In the genomic region with DNA sequence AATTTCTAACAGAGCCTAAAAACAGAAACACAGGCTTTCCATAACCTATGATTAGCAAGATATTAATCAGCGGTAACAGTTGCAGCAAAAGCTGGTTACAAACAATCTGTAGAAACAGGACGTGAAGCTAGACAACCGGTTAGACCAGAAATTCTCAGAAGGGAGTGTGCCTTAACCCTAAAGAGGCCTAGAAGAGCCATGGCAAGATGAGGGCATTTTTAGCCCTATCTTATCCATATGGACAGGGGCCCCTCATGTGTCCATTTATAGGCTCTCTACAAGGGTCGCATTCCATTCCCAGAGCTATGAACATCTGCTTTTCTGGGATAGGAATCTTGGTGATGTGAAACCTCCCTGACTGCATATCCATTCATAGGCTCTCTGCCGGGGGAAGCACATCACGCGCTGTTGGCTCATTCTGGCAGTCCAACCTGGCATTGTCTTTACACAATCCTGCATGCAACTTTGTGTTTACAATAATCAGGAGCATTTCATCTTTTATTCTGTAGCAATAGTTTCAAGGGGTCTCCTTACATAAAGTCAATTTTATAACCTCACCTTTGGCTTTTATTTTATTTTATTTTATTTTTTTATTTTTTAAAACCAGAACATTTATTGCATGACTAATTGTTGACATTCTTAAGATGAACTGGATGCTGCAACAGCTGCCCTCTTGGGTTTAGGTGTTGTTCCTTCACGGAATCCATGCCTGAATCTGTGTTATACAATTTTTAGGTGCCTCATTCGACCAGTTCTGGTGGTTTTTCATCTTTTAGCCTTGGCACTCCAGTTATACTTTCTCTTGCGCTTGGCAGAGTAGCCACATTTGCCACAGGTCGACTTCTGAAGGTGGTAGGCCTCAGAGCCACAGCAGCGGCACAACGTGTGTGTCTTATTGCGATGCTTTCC, we compare ENCODE assay signal across 16 cellular contexts. TPM values are rescaled to one million over a fixed set of nuclear protein-coding genes. Genes with fewer than 3 reads are reported as not detected.
A peak's percentile ranks its signal among the peaks of the same experiment; 100 is the strongest.
DNase-seq lines count a peak whose midpoint lies in the region; TF ChIP-seq lines count a peak whose summit lies in the region.
"Not testable (repeated sequence)": the region's sequence is repeated elsewhere in the genome, so short reads cannot be mapped to it uniquely, and the experiment has no call there.
"Had no signal": no experiment of that assay in that cellular context is flagged by ENCODE, and none has a peak within 500 bp of the region (broad histone marks: within the 10 kb centered on the region; RNA-seq: fewer than 3 reads in every experiment).

No MANE protein-coding gene starts in this region.

- WGBS in esophagus squamous epithelium, 2 donors, result 55 to 60% methylated on average over 14 of the region's 14 CpGs

- H3K4me1 Mint-ChIP-seq in mesothelial cell of epicardium (peaks cover 47% of the 10 kb centered on the region), type B pancreatic cell (ENCODE audit: unreplicated experiment) (peaks cover 13% of the 10 kb centered on the region)

- peak overlapping the region; percentile 93 for H3K27ac Mint-ChIP-seq in mesothelial cell of epicardium
- H3K27ac Mint-ChIP-seq in type B pancreatic cell, result peak overlapping the region; percentile 93

- H3K9me3 Mint-ChIP-seq in mesothelial cell of epicardium, type B pancreatic cell: not testable (repeated sequence)

- peak overlapping the region; percentile 13; the same call in 1 of the 2 replicates for H3K4me3 ChIP-seq in LNCaP clone FGC (ENCODE audit: low read depth, low read length)
- H3K4me3 ChIP-seq in esophagus squamous epithelium, result not testable (repeated sequence)

- H3K27me3 ChIP-seq in esophagus squamous epithelium, result not testable (repeated sequence)

- not testable (repeated sequence) for H3K36me3 ChIP-seq in esophagus squamous epithelium

- H3K36me3 Mint-ChIP-seq in mesothelial cell of epicardium, type B pancreatic cell: not testable (repeated sequence)

- peaks cover 0 to 33% (median 7%) of the 10 kb centered on the region in 3 donors for H3K4me1 ChIP-seq in esophagus squamous epithelium

- H3K9me3 ChIP-seq in esophagus squamous epithelium, result not testable (repeated sequence)

- H3K27ac ChIP-seq in VCaP, result peak overlapping the region; percentile 88
- peak overlapping the region; percentile 13 to 73 (median 56) for H3K27ac ChIP-seq in esophagus squamous epithelium

- TF ChIP-seq CTCF in LNCaP clone FGC (IDR thresholded peaks at IDR 0.05; ENCODE audit: control insufficient read depth, extremely low read depth, insufficient read depth); VCaP (conservative IDR thresholded peaks at IDR 0.05); esophagus squamous epithelium (IDR thresholded peaks at IDR 0.05); mesothelial cell of epicardium (IDR thresholded peaks at IDR 0.05; ENCODE audit: unreplicated experiment); type B pancreatic cell (conservative IDR thresholded peaks at IDR 0.05): not testable (repeated sequence)

- H3K4me3 Mint-ChIP-seq in mesothelial cell of epicardium, result not testable (repeated sequence)
- peak overlapping the region; percentile 37 for H3K4me3 Mint-ChIP-seq in type B pancreatic cell

- TF ChIP-seq POLR2A in esophagus squamous epithelium (IDR thresholded peaks at IDR 0.05), result not testable (repeated sequence)

- H3K27me3 Mint-ChIP-seq in mesothelial cell of epicardium (ENCODE audit: low read depth); type B pancreatic cell: not testable (repeated sequence)

- DNase-seq in DMS53 (lab: John Stamatoyannopoulos, UW), result peak; percentile 74
- DNase-seq in LNCaP clone FGC (ENCODE audit: low read depth), result peak; percentile 43
- DNase-seq in NCI-H526 treated with DMSO at 0.1 percent for 48 hours (lab: John Stamatoyannopoulos, UW), result peak; percentile 58
- DNase-seq in esophagus squamous epithelium (lab: John Stamatoyannopoulos, UW); mesothelial cell of epicardium (ENCODE audit: low spot score in 2 of 2, unreplicated experiment in 2 of 2); type B pancreatic cell (ENCODE audit: extremely low spot score, unreplicated experiment): not testable (repeated sequence)
- peak; percentile 41 for DNase-seq in posterior vena cava (ENCODE audit: low spot score)

- intact Hi-C loops in esophagus squamous epithelium (cut with DNase I), result not testable (repeated sequence)
- intact Hi-C loops in posterior vena cava (cut with DNase I), result loop anchor here in 1 of 2 donors (2.0 kb wide), 1 partner anchor 72 kb away; no protein-coding TSS in a partner anchor

RNA-seq across cellular contexts. Expression of a gene that starts 8.0 kb away (rescaled TPM):
- total RNA-seq in esophagus squamous epithelium (100 to 1,000 TPM in 3 of 4 donors, 10 to 100 TPM in 1; 62.6 to 181 (median 120) TPM), mesothelial cell of epicardium (2.5 to 3.1 TPM (median 2.7 TPM) in 3 replicates), posterior vena cava (not detected), type B pancreatic cell (ENCODE audit: low replicate concordance) (4.8 and 9.4 TPM in 2 replicates)
- total RNA-seq: A673; CD4-positive, CD25-positive, alpha-beta regulatory T cell; GM23248; H9; HFFc6; LHCN-M2; RPMI7951 had no signal

RNA-seq across cellular contexts. Expression of a gene that starts 31.9 kb away (rescaled TPM):
- total RNA-seq in esophagus squamous epithelium (under 1 TPM in 1 of 4 donors, not detected in 3; 0.44 TPM), mesothelial cell of epicardium (not detected in 3 replicates), posterior vena cava (not detected), type B pancreatic cell (ENCODE audit: low replicate concordance) (2.2 and 5.8 TPM in 2 replicates)
- total RNA-seq: A673, Daoy, GM23248, H9, HFFc6 had no signal

RNA-seq across cellular contexts. Expression of a gene that starts 42.8 kb away (rescaled TPM):
- not detected for total RNA-seq in esophagus squamous epithelium
- total RNA-seq in mesothelial cell of epicardium, result not detected in 3 replicates
- total RNA-seq in posterior vena cava, result not detected
- total RNA-seq in type B pancreatic cell (ENCODE audit: low replicate concordance), result not detected in 2 replicates
- total RNA-seq: A673; CD4-positive, CD25-positive, alpha-beta regulatory T cell; Daoy; GM23248; H9; HFFc6; LHCN-M2; RPMI7951 had no signal

RNA-seq across cellular contexts. Expression of a gene that starts 52.6 kb away (rescaled TPM):
- total RNA-seq in esophagus squamous epithelium (10 to 100 TPM; 37.5 to 68.0 (median 47.0) TPM), mesothelial cell of epicardium (5.0 to 6.2 TPM (median 5.6 TPM) in 3 replicates), posterior vena cava (1 to 10 TPM; 4.6 to 5.7 TPM), type B pancreatic cell (ENCODE audit: low replicate concordance) (10.3 and 16.0 TPM in 2 replicates)
